ENCODE assay signal across 15 cellular contexts in the genomic region with DNA sequence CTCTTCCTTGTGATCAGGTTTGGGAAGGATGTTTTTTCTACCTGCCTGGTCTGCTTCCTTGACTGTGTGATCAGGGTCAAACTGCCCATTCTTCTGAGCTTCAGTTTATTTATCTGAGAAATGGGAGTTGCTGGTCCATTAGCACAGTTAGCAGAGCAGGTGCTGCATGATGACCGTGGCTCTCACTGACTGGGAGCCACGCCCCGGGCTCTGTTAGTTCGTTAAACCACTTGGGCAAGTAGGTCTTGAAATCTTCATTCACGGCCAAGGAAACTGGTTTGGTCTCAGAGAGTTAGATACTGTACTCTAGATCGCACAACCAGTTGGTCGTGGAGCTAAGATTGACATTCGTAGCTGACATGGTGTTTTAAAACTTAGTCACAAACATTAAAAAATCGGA. TPM values are rescaled to one million over a fixed set of nuclear protein-coding genes. Genes with fewer than 3 reads are reported as not detected.
"Had no signal": no experiment of that assay in that cellular context is flagged by ENCODE, and none has a peak within 500 bp of the region (broad histone marks: within the 10 kb centered on the region; RNA-seq: fewer than 3 reads in every experiment).

No MANE protein-coding gene starts in this region.

- H3K4me1 ChIP-seq: tibial artery, vagina had no signal

- H3K27me3 ChIP-seq: heart left ventricle, left lung, ovary, vagina had no signal

- H3K4me3 ChIP-seq: heart left ventricle, left lung, ovary, tibial artery, vagina had no signal

- H3K9me3 ChIP-seq: left lung, ovary, tibial artery, vagina had no signal

- H3K27me3 Mint-ChIP-seq: activated CD4-positive, alpha-beta memory T cell treated with anti-CD3 and anti-CD28 coated beads for 36 hours; activated naive CD8-positive, alpha-beta T cell treated with anti-CD3 and anti-CD28 coated beads, Interleukin-2, amount 10 ng/mL, durations not matched to agents 7 days and 5 days had no signal

- FAIRE-seq: endothelial cell of umbilical vein, islet of Langerhans had no signal

- H3K4me3 Mint-ChIP-seq: activated CD4-positive, alpha-beta memory T cell treated with anti-CD3 and anti-CD28 coated beads for 36 hours; activated naive CD8-positive, alpha-beta T cell treated with anti-CD3 and anti-CD28 coated beads, Interleukin-2, amount 10 ng/mL, durations not matched to agents 7 days and 5 days had no signal

- H3K9me3 Mint-ChIP-seq: activated naive CD8-positive, alpha-beta T cell treated with anti-CD3 and anti-CD28 coated beads, Interleukin-2, amount 10 ng/mL, durations not matched to agents 7 days and 5 days had no signal

- H3K36me3 ChIP-seq: heart left ventricle, left lung, ovary, tibial artery, vagina had no signal

- H3K27ac ChIP-seq: heart left ventricle, left lung, ovary, tibial artery, vagina had no signal

- H3K27ac Mint-ChIP-seq: activated CD4-positive, alpha-beta memory T cell treated with anti-CD3 and anti-CD28 coated beads for 36 hours; activated naive CD8-positive, alpha-beta T cell treated with anti-CD3 and anti-CD28 coated beads, Interleukin-2, amount 10 ng/mL, durations not matched to agents 7 days and 5 days; activated T-cell treated with anti-CD3 and anti-CD28 coated beads, Interleukin-2, amount 50 U/mL, for 72 hours had no signal

- ATAC-seq: heart left ventricle, left lung had no signal

- DNase-seq: activated CD4-positive, alpha-beta memory T cell treated with anti-CD3 and anti-CD28 coated beads for 36 hours; activated CD4-positive, CD25-positive, alpha-beta regulatory T cell treated with anti-CD3 and anti-CD28 coated beads, Interleukin-2, amount 50 U/mL, for 72 hours; activated gamma-delta T cell treated with Interleukin-2 at 50 U/mL for 16 hours; activated naive CD8-positive, alpha-beta T cell treated with anti-CD3 and anti-CD28 coated beads, Interleukin-2, amount 10 ng/mL, durations not matched to agents 7 days and 5 days; activated T-cell treated with anti-CD3 and anti-CD28 coated beads, Interleukin-2, amount 50 U/mL, for 72 hours; anterior cingulate cortex; heart left ventricle; left lung; ovary; stimulated activated CD4-positive, alpha-beta T cell treated with anti-CD3 and anti-CD28 coated beads, Interleukin-4, amount 100 ng/mL, for 24 hours; tibial artery had no signal

RNA-seq across cellular contexts. Expression of a gene that starts 41.7 kb away (rescaled TPM):
- polyA plus RNA-seq: neural cell had no signal
